24 cellular contexts compared by ENCODE assay signal in the genomic region with DNA sequence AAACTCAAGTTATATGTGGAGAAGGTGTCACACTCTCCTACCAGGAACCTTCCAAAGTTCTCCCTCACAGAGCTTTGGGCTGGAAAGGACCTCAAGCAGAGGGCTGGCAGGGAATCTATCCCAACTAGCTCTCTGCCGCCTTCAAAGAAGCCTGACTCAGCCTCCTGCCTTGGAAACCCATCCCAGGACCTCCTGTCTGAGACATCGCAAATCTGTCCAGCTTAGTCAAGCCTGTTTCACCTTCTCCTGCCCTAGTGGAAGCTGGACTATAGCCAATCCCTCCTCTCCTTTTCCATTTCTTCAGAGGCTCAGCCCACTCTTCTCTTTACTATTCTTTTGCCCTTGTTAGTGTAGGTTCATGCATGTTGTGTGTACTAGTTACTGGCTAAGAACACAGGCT. TPM values are rescaled to one million over a fixed set of nuclear protein-coding genes. Genes with fewer than 3 reads are reported as not detected.
DNase-seq lines count a peak whose midpoint lies in the region; ATAC-seq, FAIRE-seq and TF ChIP-seq lines count a peak whose summit lies in the region.
"Had no signal": no experiment of that assay in that cellular context is flagged by ENCODE, and none has a peak within 500 bp of the region (broad histone marks: within the 10 kb centered on the region; RNA-seq: fewer than 3 reads in every experiment).

No MANE protein-coding gene starts in this region.

- TF ChIP-seq CTCF in astrocyte of the spinal cord (IDR thresholded peaks at IDR 0.05; ENCODE audit: low read depth, low read length) (no peak), GM13977 (IDR thresholded peaks at IDR 0.05; ENCODE audit: extremely low read depth, insufficient read depth, missing control alignments) (no peak)

- DNase-seq in M059J (ENCODE audit: low read depth) (peak; percentile 67), astrocyte of the spinal cord (ENCODE audit: low read depth, low spot score) (peak; percentile 61), iris pigment epithelial cell (ENCODE audit: low read depth) (peak; percentile 65), urothelium cell line (ENCODE audit: low spot score) (peak; percentile 26), GM13977 (ENCODE audit: low spot score) (no peak)
- DNase-seq: activated CD8-positive, alpha-beta T cell treated with anti-CD3 and anti-CD28 coated beads for 36 hours; activated naive CD4-positive, alpha-beta T cell treated with anti-CD3 and anti-CD28 coated beads, Interleukin-2, amount 50 U/mL, for 16 hours; CD4-positive, alpha-beta T cell; GOT3; islet precursor cell; lower lobe of right lung; NCI-H1105 treated with DMSO at 0.1 percent for 48 hours; NCI-H2081; NCI-H2227 treated with DMSO at 0.1 percent for 48 hours; pancreas; stimulated activated CD4-positive, alpha-beta T cell treated with anti-CD3 and anti-CD28 coated beads, Interleukin-4, amount 100 ng/mL, for 1 hour; substantia nigra; upper lobe of left lung had no signal

- ATAC-seq in GM18505 (IDR thresholded peaks at IDR 0.05; ENCODE audit: unreplicated experiment) (no peak), GM18868 (IDR thresholded peaks at IDR 0.05; ENCODE audit: unreplicated experiment) (no peak)
- ATAC-seq: activated CD8-positive, alpha-beta T cell treated with anti-CD3 and anti-CD28 coated beads for 36 hours; activated T-helper 17 cell treated with anti-CD3 and anti-CD28 coated beads, Interleukin-2, amount 50 U/mL, for 72 hours; lower lobe of right lung; natural killer cell treated with Interleukin-12 subunit alpha and Interleukin-12 subunit beta and Interleukin-15 and Interleukin-18, amount 100 ng/mL, for 72 hours; pancreas had no signal

- no peak for FAIRE-seq in urothelium cell line (lab: Jason Lieb, UNC)
- FAIRE-seq: D721Med, pancreas, TTC549 had no signal

- in situ Hi-C loops in astrocyte of the spinal cord (cut with HindIII; ENCODE audit: low sequenced_read_pairs), result no loop called here
- in situ Hi-C loops in GM13977 (cut with MboI; ENCODE audit: low pct_unique_long_range_greater_than_20kb, low sequenced_read_pairs, unreplicated experiment), result no loop called here

- no peak overlapping the region for H3K4me3 ChIP-seq in astrocyte of the spinal cord (ENCODE audit: low read depth, low read length)
- H3K4me3 ChIP-seq: lower lobe of right lung, pancreas, upper lobe of left lung had no signal

- no peak for TF ChIP-seq POLR2A in GM18505 (IDR thresholded peaks at IDR 0.05; ENCODE audit: borderline replicate concordance, extremely low read depth, insufficient read depth, insufficient read length)

RNA-seq across cellular contexts. Expression of a gene that starts 48.2 kb away (rescaled TPM):
- total RNA-seq in M059J (2014; rRNA removed; shearing (Covaris generic)), result 6.5 and 11.6 TPM in 2 replicates
